2 cellular contexts compared by ENCODE assay signal in genomic region chr16:87548086-87548485, GRCh38.
TF ChIP-seq lines count a peak whose summit lies in the region.

No MANE protein-coding gene starts in this region.

TF ChIP-seq in IMR-90, 13 proteins besides CTCF, POLR2A, EP300 and RAD21:
- TF ChIP-seq RFX5 (IDR thresholded peaks at IDR 0.05; ENCODE audit: low read depth, low read length) (no peak), CHD1 (IDR thresholded peaks at IDR 0.05; ENCODE audit: low read depth, low read length) (no peak), USF2 (IDR thresholded peaks at IDR 0.05; ENCODE audit: low read depth, low read length) (no peak), FOS (IDR thresholded peaks at IDR 0.05; ENCODE audit: low read depth, low read length) (no peak), BHLHE40 (IDR thresholded peaks at IDR 0.05; ENCODE audit: low read depth, low read length) (no peak), SMC3 (IDR thresholded peaks at IDR 0.05; ENCODE audit: low read depth, low read length) (no peak), MXI1 (IDR thresholded peaks at IDR 0.05; ENCODE audit: borderline replicate concordance, low read depth, low read length) (no peak), NFE2L2 (IDR thresholded peaks at IDR 0.05; ENCODE audit: low read depth, low read length) (no peak), RCOR1 (IDR thresholded peaks at IDR 0.05; ENCODE audit: insufficient replicate concordance, low read length) (no peak), MAFK (IDR thresholded peaks at IDR 0.05; ENCODE audit: low read depth, low read length) (no peak), MAZ (IDR thresholded peaks at IDR 0.05; ENCODE audit: borderline replicate concordance, low read depth, low read length) (no peak), ELK1 (IDR thresholded peaks at IDR 0.05; ENCODE audit: borderline replicate concordance, low read depth, low read length) (no peak), CEBPB (IDR thresholded peaks at IDR 0.05; ENCODE audit: low read depth, low read length) (no peak)

TF ChIP-seq in endothelial cell of umbilical vein, 7 proteins besides CTCF, POLR2A, EP300 and RAD21:
- TF ChIP-seq JUN (IDR thresholded peaks at IDR 0.05; ENCODE audit: borderline replicate concordance, insufficient read depth, insufficient read length, low read depth) = no peak
- TF ChIP-seq MAX (IDR thresholded peaks at IDR 0.05; ENCODE audit: insufficient read depth, insufficient read length) = no peak
- no peak for TF ChIP-seq FOS (IDR thresholded peaks at IDR 0.05; ENCODE audit: borderline replicate concordance, insufficient read depth, low read length)
- no peak for TF ChIP-seq GATA2 (IDR thresholded peaks at IDR 0.05; ENCODE audit: insufficient read depth, insufficient read length, low read depth, low read length)
- no peak for TF ChIP-seq EZH2 (IDR thresholded peaks at IDR 0.05; ENCODE audit: borderline replicate concordance, low read depth, low read length, severe bottlenecking)
- TF ChIP-seq MYC (IDR thresholded peaks at IDR 0.05; ENCODE audit: low read depth, low read length) = no peak
- TF ChIP-seq POLR2AphosphoS5 (IDR thresholded peaks at IDR 0.05; ENCODE audit: insufficient read depth, low read depth, low read length) = no peak
TF ChIP-seq in endothelial cell of umbilical vein: peak in this region for 0.
